17 cellular contexts compared by ENCODE assay signal in the genomic region with DNA sequence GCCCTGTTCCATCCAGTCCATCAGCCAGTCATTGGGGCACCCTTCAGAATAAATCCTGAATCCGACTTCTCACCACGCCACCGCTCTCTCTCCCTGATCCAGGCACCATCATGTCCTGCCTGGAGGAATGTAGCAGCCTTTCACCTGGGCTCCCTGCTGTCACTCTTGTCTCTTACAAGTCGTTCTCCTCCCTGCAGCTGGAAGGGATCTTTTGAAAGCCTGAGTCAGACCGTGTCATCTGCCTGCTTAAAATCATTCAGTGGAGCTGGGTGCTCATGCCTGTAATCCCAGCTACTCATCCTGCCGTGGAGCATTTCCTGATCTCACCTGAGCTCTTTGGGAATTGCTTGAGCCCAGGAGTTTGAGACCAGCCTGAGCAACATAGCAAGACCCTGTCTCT. TPM values are rescaled to one million over a fixed set of nuclear protein-coding genes. Genes with fewer than 3 reads are reported as not detected.
"Had no signal": no experiment of that assay in that cellular context is flagged by ENCODE, and none has a peak within 500 bp of the region (broad histone marks: within the 10 kb centered on the region; RNA-seq: fewer than 3 reads in every experiment).

No MANE protein-coding gene starts in this region.

- H3K4me1 ChIP-seq: adrenal gland, esophagus muscularis mucosa, lower lobe of right lung, uterus had no signal

- H3K27me3 ChIP-seq: cardiac muscle cell, ovary, uterus had no signal

- H3K27ac ChIP-seq: adrenal gland, cardiac muscle cell, esophagus muscularis mucosa, lower lobe of right lung, ovary, uterus, VCaP had no signal

- ATAC-seq: activated CD4-positive, alpha-beta T cell treated with anti-CD3 and anti-CD28 coated beads for 36 hours; activated CD8-positive, alpha-beta memory T cell treated with anti-CD3 and anti-CD28 coated beads, Interleukin-2, amount 10 ng/mL, durations not matched to agents 7 days and 5 days; left cardiac atrium; lower lobe of right lung; stimulated activated effector memory CD8-positive, alpha-beta T cell treated with anti-CD3 and anti-CD28 coated beads, Interleukin-12 subunit alpha, Interleukin-12 subunit beta, amount 100 ng/mL, for 72 hours had no signal

- DNase-seq: activated CD4-positive, alpha-beta memory T cell treated with anti-CD3 and anti-CD28 coated beads for 36 hours; activated CD4-positive, alpha-beta T cell treated with anti-CD3 and anti-CD28 coated beads for 36 hours; activated CD8-positive, alpha-beta memory T cell treated with anti-CD3 and anti-CD28 coated beads, Interleukin-2, amount 10 ng/mL, durations not matched to agents 7 days and 5 days; activated T-cell treated with anti-CD3 and anti-CD28 coated beads, Interleukin-2, amount 50 U/mL, for 1 hour; hypothalamus; immature natural killer cell; left cardiac atrium; lower lobe of right lung; naive B cell; ovary; stimulated activated CD4-positive, alpha-beta T cell treated with anti-CD3 and anti-CD28 coated beads, Interleukin-12 subunit alpha, Interleukin-12 subunit beta, amount 100 ng/mL, for 4 hours; uterus had no signal

- H3K9me3 ChIP-seq: adrenal gland, lower lobe of right lung, ovary, uterus had no signal

- H3K36me3 ChIP-seq: adrenal gland, cardiac muscle cell, esophagus muscularis mucosa, lower lobe of right lung, ovary, uterus had no signal

- H3K4me3 ChIP-seq: adrenal gland, cardiac muscle cell, esophagus muscularis mucosa, lower lobe of right lung, ovary, uterus had no signal

RNA-seq across cellular contexts. Expression of gene KCNG1, which starts 19.2 kb away (rescaled TPM):
- total RNA-seq: lower lobe of right lung had no signal
